Comparison of ENCODE assay signal across 1 cellular context in the genomic region with DNA sequence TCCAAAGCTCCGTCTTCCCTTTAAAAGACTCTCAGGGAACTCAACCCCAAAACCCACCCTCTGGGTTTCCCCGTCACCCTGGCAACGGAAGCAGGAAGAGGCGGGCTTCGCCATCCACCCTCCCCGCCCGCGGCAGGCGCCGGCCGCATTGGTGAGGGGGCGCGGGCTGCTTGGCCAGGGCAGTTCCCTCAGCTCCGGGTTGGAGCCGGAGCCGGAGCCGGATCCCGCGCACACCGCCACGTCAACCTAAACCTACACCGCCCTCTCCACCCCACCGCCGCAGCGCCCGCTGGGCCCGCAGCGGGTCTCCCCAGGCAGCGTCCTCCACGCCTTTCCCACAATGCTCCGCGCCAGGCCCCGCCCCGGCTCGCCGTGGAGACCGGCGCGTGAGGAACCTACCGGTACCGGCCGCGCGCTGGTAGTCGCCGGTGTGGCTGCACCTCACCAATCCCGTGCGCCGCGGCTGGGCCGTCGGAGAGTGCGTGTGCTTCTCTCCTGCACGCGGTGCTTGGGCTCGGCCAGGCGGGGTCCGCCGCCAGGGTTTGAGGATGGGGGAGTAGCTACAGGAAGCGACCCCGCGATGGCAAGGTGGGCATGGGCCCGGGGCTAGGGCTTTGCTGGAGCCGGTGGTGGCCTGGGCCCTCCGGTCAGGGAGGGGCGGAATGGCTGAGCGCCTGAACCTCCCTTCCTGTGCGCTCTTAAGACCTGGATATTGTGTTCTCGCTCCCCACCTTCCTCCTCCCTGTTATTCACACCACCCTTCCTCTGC.
TF ChIP-seq lines count a peak whose summit lies in the region.

A gene with protein sequence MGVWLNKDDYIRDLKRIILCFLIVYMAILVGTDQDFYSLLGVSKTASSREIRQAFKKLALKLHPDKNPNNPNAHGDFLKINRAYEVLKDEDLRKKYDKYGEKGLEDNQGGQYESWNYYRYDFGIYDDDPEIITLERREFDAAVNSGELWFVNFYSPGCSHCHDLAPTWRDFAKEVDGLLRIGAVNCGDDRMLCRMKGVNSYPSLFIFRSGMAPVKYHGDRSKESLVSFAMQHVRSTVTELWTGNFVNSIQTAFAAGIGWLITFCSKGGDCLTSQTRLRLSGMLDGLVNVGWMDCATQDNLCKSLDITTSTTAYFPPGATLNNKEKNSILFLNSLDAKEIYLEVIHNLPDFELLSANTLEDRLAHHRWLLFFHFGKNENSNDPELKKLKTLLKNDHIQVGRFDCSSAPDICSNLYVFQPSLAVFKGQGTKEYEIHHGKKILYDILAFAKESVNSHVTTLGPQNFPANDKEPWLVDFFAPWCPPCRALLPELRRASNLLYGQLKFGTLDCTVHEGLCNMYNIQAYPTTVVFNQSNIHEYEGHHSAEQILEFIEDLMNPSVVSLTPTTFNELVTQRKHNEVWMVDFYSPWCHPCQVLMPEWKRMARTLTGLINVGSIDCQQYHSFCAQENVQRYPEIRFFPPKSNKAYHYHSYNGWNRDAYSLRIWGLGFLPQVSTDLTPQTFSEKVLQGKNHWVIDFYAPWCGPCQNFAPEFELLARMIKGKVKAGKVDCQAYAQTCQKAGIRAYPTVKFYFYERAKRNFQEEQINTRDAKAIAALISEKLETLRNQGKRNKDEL (plus strand): TSS at position 362 of the 769 bp plus-strand sequence. CDS start 1,830 bp downstream, outside the sequence.

TF ChIP-seq in K562, 482 proteins besides CTCF, POLR2A, EP300 and RAD21 (continued from another document):
- TF ChIP-seq, protein P1, sequence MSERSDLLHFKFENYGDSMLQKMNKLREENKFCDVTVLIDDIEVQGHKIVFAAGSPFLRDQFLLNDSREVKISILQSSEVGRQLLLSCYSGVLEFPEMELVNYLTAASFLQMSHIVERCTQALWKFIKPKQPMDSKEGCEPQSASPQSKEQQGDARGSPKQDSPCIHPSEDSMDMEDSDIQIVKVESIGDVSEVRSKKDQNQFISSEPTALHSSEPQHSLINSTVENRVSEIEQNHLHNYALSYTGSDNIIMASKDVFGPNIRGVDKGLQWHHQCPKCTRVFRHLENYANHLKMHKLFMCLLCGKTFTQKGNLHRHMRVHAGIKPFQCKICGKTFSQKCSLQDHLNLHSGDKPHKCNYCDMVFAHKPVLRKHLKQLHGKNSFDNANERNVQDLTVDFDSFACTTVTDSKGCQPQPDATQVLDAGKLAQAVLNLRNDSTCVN (CRISPR knock-in tag; IDR thresholded peaks at IDR 0.05): no peak
- TF ChIP-seq RFX1 (IDR thresholded peaks at IDR 0.05) (peak; percentile 96), NFIX (CRISPR knock-in tag; IDR thresholded peaks at IDR 0.05; ENCODE audit: low read depth) (no peak), ZFX (CRISPR knock-in tag; IDR thresholded peaks at IDR 0.05) (peak; percentile 98), ZNF785 (CRISPR knock-in tag; IDR thresholded peaks at IDR 0.05) (no peak), CHD4 (IDR thresholded peaks at IDR 0.05; ENCODE audit: insufficient read depth, insufficient replicate concordance, low read depth, low read length, poor library complexity, severe bottlenecking) (no peak), HDAC8 (tag; IDR thresholded peaks at IDR 0.05) (no peak), LARP7 (IDR thresholded peaks at IDR 0.05) (0 out of 2 replicates have a peak, but pooled peaks have one; percentile 57), MEF2A (IDR thresholded peaks at IDR 0.05; ENCODE audit: control insufficient read depth, low read depth, low read length) (no peak), MED1 (CRISPR knock-in tag; IDR thresholded peaks at IDR 0.05; ENCODE audit: borderline replicate concordance) (no peak), HSF4 (CRISPR knock-in tag; IDR thresholded peaks at IDR 0.05; ENCODE audit: borderline replicate concordance) (no peak), POLR2AphosphoS2 (IDR thresholded peaks at IDR 0.05; ENCODE audit: low read length) (no peak), SMARCE1 (IDR thresholded peaks at IDR 0.05) (no peak), SMC3 (conservative IDR thresholded peaks at IDR 0.05; ENCODE audit: insufficient read depth, low read depth, low read length) (no peak), SAP30 (IDR thresholded peaks at IDR 0.05; ENCODE audit: borderline replicate concordance, insufficient read depth, low read depth, low read length, poor library complexity, severe bottlenecking) (peak; percentile 30), GTF2F1 (IDR thresholded peaks at IDR 0.05; ENCODE audit: low read depth, low read length) (no peak)
- TF ChIP-seq, protein P2, sequence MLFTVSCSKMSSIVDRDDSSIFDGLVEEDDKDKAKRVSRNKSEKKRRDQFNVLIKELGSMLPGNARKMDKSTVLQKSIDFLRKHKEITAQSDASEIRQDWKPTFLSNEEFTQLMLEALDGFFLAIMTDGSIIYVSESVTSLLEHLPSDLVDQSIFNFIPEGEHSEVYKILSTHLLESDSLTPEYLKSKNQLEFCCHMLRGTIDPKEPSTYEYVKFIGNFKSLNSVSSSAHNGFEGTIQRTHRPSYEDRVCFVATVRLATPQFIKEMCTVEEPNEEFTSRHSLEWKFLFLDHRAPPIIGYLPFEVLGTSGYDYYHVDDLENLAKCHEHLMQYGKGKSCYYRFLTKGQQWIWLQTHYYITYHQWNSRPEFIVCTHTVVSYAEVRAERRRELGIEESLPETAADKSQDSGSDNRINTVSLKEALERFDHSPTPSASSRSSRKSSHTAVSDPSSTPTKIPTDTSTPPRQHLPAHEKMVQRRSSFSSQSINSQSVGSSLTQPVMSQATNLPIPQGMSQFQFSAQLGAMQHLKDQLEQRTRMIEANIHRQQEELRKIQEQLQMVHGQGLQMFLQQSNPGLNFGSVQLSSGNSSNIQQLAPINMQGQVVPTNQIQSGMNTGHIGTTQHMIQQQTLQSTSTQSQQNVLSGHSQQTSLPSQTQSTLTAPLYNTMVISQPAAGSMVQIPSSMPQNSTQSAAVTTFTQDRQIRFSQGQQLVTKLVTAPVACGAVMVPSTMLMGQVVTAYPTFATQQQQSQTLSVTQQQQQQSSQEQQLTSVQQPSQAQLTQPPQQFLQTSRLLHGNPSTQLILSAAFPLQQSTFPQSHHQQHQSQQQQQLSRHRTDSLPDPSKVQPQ (CRISPR knock-in tag; IDR thresholded peaks at IDR 0.05; ENCODE audit: borderline replicate concordance): no peak
